8 cellular contexts compared by ENCODE assay signal in the genomic region with DNA sequence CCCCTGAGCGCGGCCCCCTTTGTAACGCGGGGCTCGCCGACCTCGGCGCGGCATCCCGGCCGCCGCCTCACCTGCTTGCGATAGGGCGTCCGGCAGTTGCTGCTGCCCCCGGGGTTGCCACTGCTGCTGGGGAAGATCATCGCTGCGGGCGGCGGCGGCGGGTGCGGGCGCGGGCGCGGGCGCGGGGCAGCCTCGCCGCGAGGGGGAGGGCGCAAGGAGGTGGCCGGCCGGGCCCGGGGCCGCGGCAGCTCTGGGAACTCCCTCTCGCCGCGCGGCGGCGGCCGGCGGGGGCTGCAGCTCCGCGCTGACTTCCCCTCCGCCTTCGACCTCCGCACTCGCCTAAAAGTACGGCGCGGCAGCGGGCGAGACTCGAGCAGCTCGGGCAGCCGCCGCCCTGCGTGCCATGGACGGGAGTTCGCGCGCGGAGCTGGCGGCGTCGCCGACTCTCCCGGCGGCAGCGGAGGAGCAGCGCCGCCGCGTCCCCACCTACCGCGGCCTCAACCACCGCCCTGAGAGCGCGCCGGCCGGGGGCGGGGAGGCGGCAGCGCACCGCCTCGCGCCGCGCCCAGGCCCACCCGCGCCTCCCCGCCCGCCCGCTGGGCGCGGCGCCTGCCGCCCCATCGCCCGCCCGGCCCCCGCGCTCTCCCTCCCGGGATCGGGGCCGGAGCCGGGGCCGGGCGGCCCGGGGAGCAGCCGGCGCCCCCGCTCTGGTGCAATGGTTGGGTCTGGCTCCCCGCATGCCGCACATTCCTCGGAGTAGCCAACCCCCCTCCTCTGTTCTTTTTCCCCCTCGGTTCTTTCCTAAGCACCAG.
DNase-seq lines count a peak whose midpoint lies in the region; ATAC-seq and TF ChIP-seq lines count a peak whose summit lies in the region.

No MANE protein-coding gene starts in this region.

- H3K27ac Mint-ChIP-seq in activated naive CD8-positive, alpha-beta T cell treated with anti-CD3 and anti-CD28 coated beads for 36 hours: peak overlapping the region; percentile 96
- peak overlapping the region; percentile 96 for H3K27ac Mint-ChIP-seq in progenitor cell of endocrine pancreas

- no peaks in the 10 kb centered on the region for H3K27me3 Mint-ChIP-seq in activated naive CD8-positive, alpha-beta T cell treated with anti-CD3 and anti-CD28 coated beads for 36 hours
- H3K27me3 Mint-ChIP-seq in progenitor cell of endocrine pancreas: peaks cover 10% of the 10 kb centered on the region

- peaks cover 12% of the 10 kb centered on the region for H3K36me3 Mint-ChIP-seq in activated naive CD8-positive, alpha-beta T cell treated with anti-CD3 and anti-CD28 coated beads for 36 hours
- H3K36me3 Mint-ChIP-seq in progenitor cell of endocrine pancreas (ENCODE audit: insufficient read depth): no peaks in the 10 kb centered on the region

- peak overlapping the region; percentile 69 for H3K4me3 ChIP-seq in BE2C (ENCODE audit: low read depth, low read length)
- peak overlapping the region; percentile 93 for H3K4me3 ChIP-seq in SJSA1
- H3K4me3 ChIP-seq in heart right ventricle: peak overlapping the region; percentile 79 to 97 (median 90)

- peaks cover 83% of the 10 kb centered on the region for H3K4me1 Mint-ChIP-seq in activated naive CD8-positive, alpha-beta T cell treated with anti-CD3 and anti-CD28 coated beads for 36 hours
- H3K4me1 Mint-ChIP-seq in progenitor cell of endocrine pancreas (ENCODE audit: low read depth): peaks cover 35% of the 10 kb centered on the region

- H3K4me1 ChIP-seq in BE2C (no peaks in the 10 kb centered on the region), SJSA1 (replicated peaks) (peaks cover 77% of the 10 kb centered on the region), heart right ventricle (peaks cover 6 to 82% (median 77%) of the 10 kb centered on the region in 9 donors)

- no peaks in the 10 kb centered on the region for H3K9me3 Mint-ChIP-seq in activated naive CD8-positive, alpha-beta T cell treated with anti-CD3 and anti-CD28 coated beads for 36 hours
- no peaks in the 10 kb centered on the region for H3K9me3 Mint-ChIP-seq in progenitor cell of endocrine pancreas (ENCODE audit: low read depth)

- DNase-seq in BE2C (peak; percentile 51), SJSA1 (ENCODE audit: low read depth in 1 of 2, low spot score in 2 of 2) (peak; percentile 73 to 81), heart right ventricle (peak; percentile 57 to 74), progenitor cell of endocrine pancreas (ENCODE audit: low spot score, unreplicated experiment) (peak; percentile 53), T1000 (lab: John Stamatoyannopoulos, UW) (no peak)
- DNase-seq in activated naive CD8-positive, alpha-beta T cell treated with anti-CD3 and anti-CD28 coated beads for 36 hours: peak; percentile 65

- peak overlapping the region; percentile 93 for H3K4me3 Mint-ChIP-seq in activated naive CD8-positive, alpha-beta T cell treated with anti-CD3 and anti-CD28 coated beads for 36 hours
- peak overlapping the region; percentile 88 for H3K4me3 Mint-ChIP-seq in progenitor cell of endocrine pancreas (ENCODE audit: low read depth)

- no peak for TF ChIP-seq CTCF in BE2C (IDR thresholded peaks at IDR 0.05; ENCODE audit: low read depth, low read length)
- TF ChIP-seq CTCF in heart right ventricle (IDR thresholded peaks at IDR 0.05): peak in 4 of 9 donors; percentile 25 to 43 (median 36)
- TF ChIP-seq CTCF in progenitor cell of endocrine pancreas (IDR thresholded peaks at IDR 0.05; ENCODE audit: unreplicated experiment): no peak

- H3K27me3 ChIP-seq in BE2C (no peaks in the 10 kb centered on the region), SJSA1 (replicated peaks) (no peaks in the 10 kb centered on the region), heart right ventricle (no peaks in the 10 kb centered on the region)

- ATAC-seq in GM19324 (IDR thresholded peaks at IDR 0.05; ENCODE audit: low FRiP score, unreplicated experiment): peak; percentile 71
- ATAC-seq in HG03354 (IDR thresholded peaks at IDR 0.05; ENCODE audit: poor library complexity, severe bottlenecking, unreplicated experiment): peak; percentile 67
- ATAC-seq in heart right ventricle: peak; percentile 65 to 90 (median 81)

- H3K36me3 ChIP-seq in BE2C: no peaks in the 10 kb centered on the region
- peaks cover 8% of the 10 kb centered on the region for H3K36me3 ChIP-seq in SJSA1
- peaks cover 0 to 7% (median 0%) of the 10 kb centered on the region in 9 donors for H3K36me3 ChIP-seq in heart right ventricle

- WGBS in heart right ventricle, 2 donors: 0% methylated on average over 84 to 115 of the region's 121 CpGs

- peak overlapping the region; percentile 95 for H3K27ac ChIP-seq in SJSA1
- H3K27ac ChIP-seq in heart right ventricle: peak overlapping the region; percentile 88 to 100 (median 96)

- intact Hi-C loops in heart right ventricle (cut with DNase I): loop anchor here in 7 of 10 donors (5.0 to 10.0 kb wide), 9 partner anchors 35 to 567 kb away; a partner anchor contains a TSS

- no peaks in the 10 kb centered on the region for H3K9me3 ChIP-seq in BE2C
- no peaks in the 10 kb centered on the region for H3K9me3 ChIP-seq in SJSA1 (replicated peaks)
- H3K9me3 ChIP-seq in heart right ventricle: no peaks in the 10 kb centered on the region
